ENCODE assay signal across 19 cellular contexts in genomic region chr6:105771313-105771970, GRCh38.
"Had no signal": no experiment of that assay in that cellular context is flagged by ENCODE, and none has a peak within 500 bp of the region (broad histone marks: within the 10 kb centered on the region; RNA-seq: fewer than 3 reads in every experiment).

No MANE protein-coding gene starts in this region.

- H3K4me1 ChIP-seq: left ventricle myocardium inferior, tibial nerve, vagina had no signal

- H3K27ac Mint-ChIP-seq: activated naive CD8-positive, alpha-beta T cell treated with anti-CD3 and anti-CD28 coated beads, Interleukin-2, amount 10 ng/mL, durations not matched to agents 7 days and 5 days; memory B cell; naive thymus-derived CD8-positive, alpha-beta T cell; stimulated activated naive B cell treated with anti-CD40 and anti-IgM and Interleukin-4, amounts not matched to agents 10 μg/mL and 1 μg/mL and 100 μg/mL, for 72 hours; T-helper 2 cell treated with Interferon-gamma antibody and Interleukin-4, amounts not matched to agents 5 μg/mL and 100 μg/mL, for 36 hours had no signal

- H3K36me3 ChIP-seq: brain microvascular endothelial cell, left ventricle myocardium inferior, neutrophil, tibial nerve, vagina had no signal

- DNase-seq: activated CD4-positive, alpha-beta T cell treated with anti-CD3 and anti-CD28 coated beads, Interleukin-2, amount 50 U/mL, for 1 hour; activated CD4-positive, CD25-positive, alpha-beta regulatory T cell; activated CD8-positive, alpha-beta memory T cell treated with anti-CD3 and anti-CD28 coated beads for 24 hours; activated naive CD8-positive, alpha-beta T cell treated with anti-CD3 and anti-CD28 coated beads, Interleukin-2, amount 10 ng/mL, durations not matched to agents 7 days and 5 days; brain microvascular endothelial cell; cerebellar nuclear complex; effector memory CD4-positive, alpha-beta T cell; hippocampal formation; kidney; left ventricle myocardium inferior; naive thymus-derived CD8-positive, alpha-beta T cell; retina; stimulated activated CD4-positive, alpha-beta T cell treated with anti-CD3 and anti-CD28 coated beads, Interleukin-2, amount 100 ng/mL, for 48 hours; stimulated activated naive B cell treated with anti-CD40 and anti-IgM and Interleukin-4, amounts not matched to agents 10 μg/mL and 1 μg/mL and 100 μg/mL, for 72 hours had no signal

- H3K27me3 Mint-ChIP-seq: memory B cell; naive thymus-derived CD8-positive, alpha-beta T cell; stimulated activated naive B cell treated with anti-CD40 and anti-IgM and Interleukin-4, amounts not matched to agents 10 μg/mL and 1 μg/mL and 100 μg/mL, for 72 hours had no signal

- ATAC-seq: naive thymus-derived CD8-positive, alpha-beta T cell; stimulated activated naive B cell treated with anti-CD40 and anti-IgM and Interleukin-4, amounts not matched to agents 10 μg/mL and 1 μg/mL and 100 μg/mL, for 72 hours had no signal

- H3K4me3 Mint-ChIP-seq: activated naive CD8-positive, alpha-beta T cell treated with anti-CD3 and anti-CD28 coated beads, Interleukin-2, amount 10 ng/mL, durations not matched to agents 7 days and 5 days; memory B cell; naive thymus-derived CD8-positive, alpha-beta T cell; stimulated activated naive B cell treated with anti-CD40 and anti-IgM and Interleukin-4, amounts not matched to agents 10 μg/mL and 1 μg/mL and 100 μg/mL, for 72 hours; T-helper 2 cell treated with Interferon-gamma antibody and Interleukin-4, amounts not matched to agents 5 μg/mL and 100 μg/mL, for 36 hours had no signal

- H3K27ac ChIP-seq: brain microvascular endothelial cell, left ventricle myocardium inferior, neutrophil, tibial nerve, vagina had no signal

- H3K27me3 ChIP-seq: brain microvascular endothelial cell, neutrophil, tibial nerve, vagina had no signal

- H3K4me3 ChIP-seq: left ventricle myocardium inferior, tibial nerve, vagina had no signal

- H3K4me1 Mint-ChIP-seq: activated naive CD8-positive, alpha-beta T cell treated with anti-CD3 and anti-CD28 coated beads, Interleukin-2, amount 10 ng/mL, durations not matched to agents 7 days and 5 days; memory B cell; naive thymus-derived CD8-positive, alpha-beta T cell; stimulated activated naive B cell treated with anti-CD40 and anti-IgM and Interleukin-4, amounts not matched to agents 10 μg/mL and 1 μg/mL and 100 μg/mL, for 72 hours had no signal
